In genomic region chr16:57590654-57591085, GRCh38 we compare ENCODE assay signal across 9 cellular contexts. TPM values are rescaled to one million over a fixed set of nuclear protein-coding genes. Genes with fewer than 3 reads are reported as not detected.
DNase-seq lines count a peak whose midpoint lies in the region; ATAC-seq and TF ChIP-seq lines count a peak whose summit lies in the region.
"Had no signal": no experiment of that assay in that cellular context is flagged by ENCODE, and none has a peak within 500 bp of the region (broad histone marks: within the 10 kb centered on the region; RNA-seq: fewer than 3 reads in every experiment).

No MANE protein-coding gene starts in this region.

- intact Hi-C loops in activated T-helper 1 cell treated with anti-CD3 and anti-CD28 coated beads, Interleukin-12 subunit alpha, Interleukin-12 subunit beta, Interleukin-2, Interleukin-4 antibody, amounts not matched to agents 30 ng/mL and 10 ng/mL and 1 ng/mL, durations not matched to agents 14 hours and 24 hours and 36 hours (cut with micrococcal nuclease) = loop anchor here (1.0 to 5.0 kb wide), 9 partner anchors 12 to 537 kb away; partner anchors contain the start of genes ADGRG1, CFAP20, KATNB1 and POLR2C
- intact Hi-C loops in left lung (cut with DNase I) = no loop called here

- H3K27me3 ChIP-seq in left lung (no peaks in the 10 kb centered on the region), tibial nerve (no peaks in the 10 kb centered on the region)

- H3K36me3 ChIP-seq in HEK293 (ENCODE audit: control insufficient read depth in 2 of 2, insufficient read depth in 1 of 2, low read length in 2 of 2) (no peaks in the 10 kb centered on the region), left lung (no peaks in the 10 kb centered on the region), tibial nerve (no peaks in the 10 kb centered on the region)

- H3K27ac Mint-ChIP-seq in activated T-helper 1 cell treated with anti-CD3 and anti-CD28 coated beads, Interleukin-12 subunit alpha, Interleukin-12 subunit beta, Interleukin-2, Interleukin-4 antibody, amounts not matched to agents 30 ng/mL and 10 ng/mL and 1 ng/mL, durations not matched to agents 14 hours and 24 hours and 36 hours = peak overlapping the region; percentile 85
- H3K27ac Mint-ChIP-seq: WTC11 had no signal

- TF ChIP-seq CTCF in AG10803 (conservative IDR thresholded peaks at IDR 0.05; ENCODE audit: low read length) (no peak), HEK293 (tag by site-specific recombination; IDR thresholded peaks at IDR 0.05) (no peak), left lung (IDR thresholded peaks at IDR 0.05) (no peak), tibial nerve (IDR thresholded peaks at IDR 0.05) (no peak)

- peaks cover 9% of the 10 kb centered on the region for H3K36me3 Mint-ChIP-seq in activated T-helper 1 cell treated with anti-CD3 and anti-CD28 coated beads, Interleukin-12 subunit alpha, Interleukin-12 subunit beta, Interleukin-2, Interleukin-4 antibody, amounts not matched to agents 30 ng/mL and 10 ng/mL and 1 ng/mL, durations not matched to agents 14 hours and 24 hours and 36 hours (ENCODE audit: low read depth)

- peaks cover 54% of the 10 kb centered on the region for H3K4me1 Mint-ChIP-seq in activated T-helper 1 cell treated with anti-CD3 and anti-CD28 coated beads, Interleukin-12 subunit alpha, Interleukin-12 subunit beta, Interleukin-2, Interleukin-4 antibody, amounts not matched to agents 30 ng/mL and 10 ng/mL and 1 ng/mL, durations not matched to agents 14 hours and 24 hours and 36 hours (ENCODE audit: low read depth)

- no peak overlapping the region for H3K27ac ChIP-seq in HEK293 (ENCODE audit: extremely low read depth, low read depth, low read length)
- H3K27ac ChIP-seq in left lung = peak overlapping the region in 1 of 2 donors; percentile 20
- no peak overlapping the region for H3K27ac ChIP-seq in tibial nerve

- H3K9me3 ChIP-seq in HEK293 (ENCODE audit: control insufficient read depth, insufficient read depth, low read depth, low read length) = no peaks in the 10 kb centered on the region
- peaks cover 0 to under 1% of the 10 kb centered on the region in 2 donors for H3K9me3 ChIP-seq in left lung
- peaks cover 0 to 3% (median 0%) of the 10 kb centered on the region in 4 donors for H3K9me3 ChIP-seq in tibial nerve

- ATAC-seq in left lung = peak; percentile 77

- TF ChIP-seq EP300 in tibial nerve (IDR thresholded peaks at IDR 0.05) = no peak

- peaks cover 9% of the 10 kb centered on the region for H3K9me3 Mint-ChIP-seq in activated T-helper 1 cell treated with anti-CD3 and anti-CD28 coated beads, Interleukin-12 subunit alpha, Interleukin-12 subunit beta, Interleukin-2, Interleukin-4 antibody, amounts not matched to agents 30 ng/mL and 10 ng/mL and 1 ng/mL, durations not matched to agents 14 hours and 24 hours and 36 hours

- CTCF ChIA-PET in HEK293 (lab: Yijun Ruan, JAX) = interaction anchor here (0.6 to 5.6 kb wide), 19 partner anchors 9 to 423 kb away, joined by 3 to 59 read pairs (median 5); partner anchors contain the start of gene KATNB1

- TF ChIP-seq POLR2A in tibial nerve (IDR thresholded peaks at IDR 0.05) = no peak

- POLR2A ChIA-PET in HEK293 (lab: Yijun Ruan, JAX) = interaction anchor here (1.1 kb wide), 1 partner anchor 38 kb away, joined by 3 read pairs; the partner anchor contains the start of gene ADGRG1

- peak overlapping the region; percentile 63 for H3K4me3 Mint-ChIP-seq in activated T-helper 1 cell treated with anti-CD3 and anti-CD28 coated beads, Interleukin-12 subunit alpha, Interleukin-12 subunit beta, Interleukin-2, Interleukin-4 antibody, amounts not matched to agents 30 ng/mL and 10 ng/mL and 1 ng/mL, durations not matched to agents 14 hours and 24 hours and 36 hours
- H3K4me3 Mint-ChIP-seq: WTC11 had no signal

- DNase-seq in AG10803 (ENCODE audit: low read depth) (peak; percentile 42), left lung (peak in 1 of 2 donors; percentile 38), SKM-1 treated with dmso at 0.1 percent for 144 hours (lab: John Stamatoyannopoulos, UW; ENCODE audit: unreplicated experiment) (no peak), HuH-7 (ENCODE audit: low spot score) (no peak), NCI-H526 treated with DMSO at 0.1 percent for 48 hours (lab: John Stamatoyannopoulos, UW) (no peak), tibial nerve (ENCODE audit: low spot score in 2 of 2) (no peak)
- no peak for DNase-seq in activated T-helper 1 cell treated with anti-CD3 and anti-CD28 coated beads, Interleukin-12 subunit alpha, Interleukin-12 subunit beta, Interleukin-2, Interleukin-4 antibody, amounts not matched to agents 30 ng/mL and 10 ng/mL and 1 ng/mL, durations not matched to agents 14 hours and 24 hours and 36 hours (ENCODE audit: low spot score)

- H3K4me3 ChIP-seq in AG10803 (ENCODE audit: low read length) (no peak overlapping the region), HEK293 (ENCODE audit: low read depth, low read length) (no peak overlapping the region), left lung (no peak overlapping the region), tibial nerve (no peak overlapping the region)

- 42 to 52% methylated on average over 8 of the region's 8 CpGs for WGBS in tibial nerve, 2 donors

- H3K27me3 Mint-ChIP-seq in activated T-helper 1 cell treated with anti-CD3 and anti-CD28 coated beads, Interleukin-12 subunit alpha, Interleukin-12 subunit beta, Interleukin-2, Interleukin-4 antibody, amounts not matched to agents 30 ng/mL and 10 ng/mL and 1 ng/mL, durations not matched to agents 14 hours and 24 hours and 36 hours (ENCODE audit: insufficient read depth) = peaks cover 2% of the 10 kb centered on the region

- H3K4me1 ChIP-seq in HEK293 (ENCODE audit: control insufficient read depth, insufficient read depth, low read length) (no peaks in the 10 kb centered on the region), left lung (peaks cover 0 to 13% of the 10 kb centered on the region in 2 donors), tibial nerve (peaks cover 0 to 15% (median 6%) of the 10 kb centered on the region in 4 donors)

TF ChIP-seq in HEK293, 187 proteins besides CTCF, POLR2A, EP300 and RAD21:
- TF ChIP-seq ZNF16 (tag by site-specific recombination; IDR thresholded peaks at IDR 0.05; ENCODE audit: low read depth) (no peak), ZBTB20 (tag by site-specific recombination; IDR thresholded peaks at IDR 0.05) (0 out of 2 replicates have a peak, but pooled peaks have one; percentile 17)
TF ChIP-seq in HEK293: peak in this region for 1.

RNA-seq across cellular contexts. Expression of gene ADGRG1, which starts 37.8 kb away (rescaled TPM):
- total RNA-seq in activated T-helper 1 cell treated with anti-CD3 and anti-CD28 coated beads, Interleukin-12 subunit alpha, Interleukin-12 subunit beta, Interleukin-2, Interleukin-4 antibody, amounts not matched to agents 30 ng/mL and 10 ng/mL and 1 ng/mL, durations not matched to agents 14 hours and 24 hours and 36 hours = 6.4 and 7.7 TPM in 2 replicates
- total RNA-seq in left lung (10 to 100 TPM; 53.2 to 78.4 TPM), tibial nerve (10 to 100 TPM in 3 of 4 donors, 1 to 10 TPM in 1; 9.0 to 59.4 (median 41.8) TPM)

RNA-seq across cellular contexts. Expression of gene ADGRG5, which starts 48.2 kb away (rescaled TPM):
- 5.8 and 7.4 TPM in 2 replicates for total RNA-seq in activated T-helper 1 cell treated with anti-CD3 and anti-CD28 coated beads, Interleukin-12 subunit alpha, Interleukin-12 subunit beta, Interleukin-2, Interleukin-4 antibody, amounts not matched to agents 30 ng/mL and 10 ng/mL and 1 ng/mL, durations not matched to agents 14 hours and 24 hours and 36 hours
- total RNA-seq in left lung (under 1 TPM; 0.92 to 0.99 TPM), tibial nerve (1 to 10 TPM in 2 of 4 donors, under 1 TPM in 1, not detected in 1; 0.22 to 3.3 (median 1.2) TPM)

RNA-seq across cellular contexts. Expression of gene CCDC102A, which starts 54.3 kb away (rescaled TPM):
- 5.7 and 7.3 TPM in 2 replicates for total RNA-seq in activated T-helper 1 cell treated with anti-CD3 and anti-CD28 coated beads, Interleukin-12 subunit alpha, Interleukin-12 subunit beta, Interleukin-2, Interleukin-4 antibody, amounts not matched to agents 30 ng/mL and 10 ng/mL and 1 ng/mL, durations not matched to agents 14 hours and 24 hours and 36 hours
- total RNA-seq in left lung (1 to 10 TPM; 5.2 to 9.3 TPM), tibial nerve (10 to 100 TPM; 17.4 to 30.4 (median 24.5) TPM)
